Comparison of ENCODE assay signal across 2 cellular contexts in the genomic region with DNA sequence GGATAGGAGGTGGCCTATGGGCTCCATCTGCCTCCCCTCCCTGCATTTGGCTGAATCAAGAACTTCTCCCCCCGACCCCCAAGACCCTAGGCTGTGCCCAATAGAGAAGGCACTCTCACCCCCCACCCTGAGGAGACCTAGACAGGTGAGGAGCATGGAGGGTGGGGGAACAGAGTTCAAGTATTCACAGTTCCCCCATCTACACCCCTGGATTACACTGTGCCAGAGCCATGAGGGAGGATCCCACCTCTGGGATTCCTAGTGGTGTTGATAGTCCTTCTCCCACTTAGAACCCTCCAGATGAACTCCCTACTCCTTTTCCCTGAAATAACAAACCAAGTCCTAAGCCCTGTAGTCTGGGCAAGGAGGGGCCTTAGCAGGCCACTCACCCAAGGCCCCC. TPM values are rescaled to one million over a fixed set of nuclear protein-coding genes. Genes with fewer than 3 reads are reported as not detected.
"Had no signal": no experiment of that assay in that cellular context is flagged by ENCODE, and none has a peak within 500 bp of the region (broad histone marks: within the 10 kb centered on the region; RNA-seq: fewer than 3 reads in every experiment).

No MANE protein-coding gene starts in this region.

RNA-seq across cellular contexts. Expression of a gene that starts 15.2 kb away (rescaled TPM):
- total RNA-seq: G401, GM12878 had no signal
